ENCODE assay signal across 24 cellular contexts in the genomic region with DNA sequence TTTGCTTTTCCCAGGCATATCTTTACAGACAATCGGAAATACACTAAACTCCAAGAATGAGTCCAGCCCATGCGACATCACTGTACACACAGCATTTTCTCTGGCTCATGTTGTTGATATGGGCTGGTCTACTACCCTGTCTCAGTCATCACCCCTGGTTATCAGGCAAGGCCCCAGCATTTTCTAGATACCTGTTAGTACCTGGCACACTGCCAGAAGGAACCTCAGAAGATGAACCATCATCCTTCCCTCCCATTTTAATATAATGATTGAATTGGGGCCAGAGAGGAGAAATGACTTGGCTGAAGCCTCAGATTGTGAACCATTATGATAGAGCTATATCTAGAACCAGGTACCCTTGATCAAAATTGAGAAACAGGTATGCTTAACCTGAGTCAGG.
DNase-seq lines count a peak whose midpoint lies in the region; ATAC-seq, FAIRE-seq and TF ChIP-seq lines count a peak whose summit lies in the region.
"Had no signal": no experiment of that assay in that cellular context is flagged by ENCODE, and none has a peak within 500 bp of the region (broad histone marks: within the 10 kb centered on the region; RNA-seq: fewer than 3 reads in every experiment).

No MANE protein-coding gene starts in this region.

- H3K9me3 ChIP-seq in SK-N-SH: no peaks in the 10 kb centered on the region
- no peaks in the 10 kb centered on the region for H3K9me3 ChIP-seq in K562 (replicated peaks; ENCODE audit: control insufficient read depth, insufficient read depth, low read depth, low read length)
- H3K9me3 ChIP-seq in smooth muscle cell (replicated peaks; ENCODE audit: low read depth): no peaks in the 10 kb centered on the region
- H3K9me3 ChIP-seq: BLaER1, Caco-2, HAP-1 had no signal

- H3K27ac ChIP-seq in SK-N-SH (ENCODE audit: low read depth in 2 of 2, low read length in 1 of 2) (no peak overlapping the region), K562 (ENCODE audit: extremely low read depth, low read depth, low read length) (no peak overlapping the region), smooth muscle cell (ENCODE audit: low read depth) (peak overlapping the region; percentile 2)
- H3K27ac ChIP-seq: 22Rv1, BLaER1, C4-2B had no signal

- H3K4me2 ChIP-seq in SK-N-SH: no peak overlapping the region
- no peak overlapping the region for H3K4me2 ChIP-seq in K562 (ENCODE audit: insufficient read depth, low read length)
- H3K4me2 ChIP-seq in smooth muscle cell: no peak overlapping the region
- H3K4me2 ChIP-seq: BLaER1 had no signal

- H3K27me3 ChIP-seq in SK-N-SH (ENCODE audit: insufficient read depth) (no peaks in the 10 kb centered on the region), K562 (ENCODE audit: control insufficient read depth in 2 of 2, insufficient read depth in 2 of 2, low read length in 2 of 2) (no peaks in the 10 kb centered on the region), smooth muscle cell (ENCODE audit: low read depth) (no peaks in the 10 kb centered on the region)
- H3K27me3 ChIP-seq: BLaER1 had no signal

- no peaks in the 10 kb centered on the region for H3K4me1 Mint-ChIP-seq in activated CD4-positive, alpha-beta T cell treated with anti-CD3 and anti-CD28 coated beads, Interleukin-2, amount 10 ng/mL, durations not matched to agents 24 days and 14 days
- H3K4me1 Mint-ChIP-seq: B cell; CD4-positive, CD25-positive, alpha-beta regulatory T cell had no signal

- no TSS peak for BruUV-seq in K562 (replicated peaks; lab: Mats Ljungman, UMichigan)

- 0 out of 4 replicates have a peak, but pooled peaks cover 0 to 6% of the 10 kb centered on the region in 2 experiments for H3K4me1 ChIP-seq in SK-N-SH (ENCODE audit: control insufficient read depth in 1 of 2, insufficient read depth in 2 of 2, low read depth in 1 of 2, low read length in 1 of 2)
- no peaks in the 10 kb centered on the region for H3K4me1 ChIP-seq in K562 (replicated peaks in 1 of 2; ENCODE audit: control insufficient read depth in 2 of 2, insufficient read depth in 2 of 2, low read length in 2 of 2)
- H3K4me1 ChIP-seq in smooth muscle cell (ENCODE audit: low read depth): peaks cover 13% of the 10 kb centered on the region
- H3K4me1 ChIP-seq: BLaER1, Caco-2, HAP-1 had no signal

- TF ChIP-seq CTCF in SK-N-SH (IDR thresholded peaks at IDR 0.05) (no peak), K562 (IDR thresholded peaks at IDR 0.05 in 2 of 3, conservative IDR thresholded peaks at IDR 0.05 in 1 of 3; ENCODE audit: insufficient read depth in 2 of 3, low read depth in 1 of 3, low read length in 3 of 3) (no peak), epithelial cell of esophagus (IDR thresholded peaks at IDR 0.05; ENCODE audit: insufficient read depth, low read depth, low read length, missing control alignments) (no peak), smooth muscle cell (IDR thresholded peaks at IDR 0.05; ENCODE audit: borderline replicate concordance, insufficient read depth, poor library complexity, severe bottlenecking) (no peak)

- no peak overlapping the region for H3K4me3 ChIP-seq in SK-N-SH (ENCODE audit: low read depth in 2 of 2, low read length in 1 of 2)
- H3K4me3 ChIP-seq in K562: no peak overlapping the region
- H3K4me3 ChIP-seq in epithelial cell of esophagus (ENCODE audit: low read length): no peak overlapping the region
- H3K4me3 ChIP-seq in smooth muscle cell: no peak overlapping the region
- H3K4me3 ChIP-seq: BLaER1, HAP-1 had no signal

- H3K9me1 ChIP-seq in K562 (ENCODE audit: control insufficient read depth, insufficient read depth, low read length): no peaks in the 10 kb centered on the region

- intact Hi-C loops in K562 (cut with micrococcal nuclease): no loop called here
- intact Hi-C loops in activated CD4-positive, alpha-beta T cell treated with anti-CD3 and anti-CD28 coated beads, Interleukin-2, amount 10 ng/mL, durations not matched to agents 24 days and 14 days (cut with micrococcal nuclease): no loop called here

- no peak overlapping the region for H3K27ac Mint-ChIP-seq in activated CD4-positive, alpha-beta T cell treated with anti-CD3 and anti-CD28 coated beads, Interleukin-2, amount 10 ng/mL, durations not matched to agents 24 days and 14 days
- H3K27ac Mint-ChIP-seq: B cell; CD4-positive, CD25-positive, alpha-beta regulatory T cell; CD8-positive, alpha-beta T cell; HFFc6 had no signal

- H3K9me3 Mint-ChIP-seq in activated CD4-positive, alpha-beta T cell treated with anti-CD3 and anti-CD28 coated beads, Interleukin-2, amount 10 ng/mL, durations not matched to agents 24 days and 14 days: peaks cover 5% of the 10 kb centered on the region
- H3K9me3 Mint-ChIP-seq: HFFc6 had no signal

- H3K9me2 ChIP-seq in SK-N-SH: no peaks in the 10 kb centered on the region

- peaks cover 10% of the 10 kb centered on the region for H3F3A ChIP-seq in SK-N-SH (replicated peaks; ENCODE audit: insufficient read depth)
- peaks cover 14% of the 10 kb centered on the region for H3F3A ChIP-seq in smooth muscle cell (ENCODE audit: low read depth)

- H3K9ac ChIP-seq in SK-N-SH: no peak overlapping the region
- no peak overlapping the region for H3K9ac ChIP-seq in K562 (ENCODE audit: insufficient read depth in 1 of 2, low read depth in 2 of 2, low read length in 2 of 2)
- no peak overlapping the region for H3K9ac ChIP-seq in smooth muscle cell (ENCODE audit: low read depth)
- H3K9ac ChIP-seq: BLaER1 had no signal

- H3K36me3 Mint-ChIP-seq in activated CD4-positive, alpha-beta T cell treated with anti-CD3 and anti-CD28 coated beads, Interleukin-2, amount 10 ng/mL, durations not matched to agents 24 days and 14 days (ENCODE audit: low read depth): no peaks in the 10 kb centered on the region
- H3K36me3 Mint-ChIP-seq: CD4-positive, CD25-positive, alpha-beta regulatory T cell; CD8-positive, alpha-beta T cell had no signal

- TF ChIP-seq EP300 in SK-N-SH (IDR thresholded peaks at IDR 0.05; ENCODE audit: borderline replicate concordance in 1 of 2, low read depth in 1 of 2, low read length in 1 of 2) (no peak), K562 (IDR thresholded peaks at IDR 0.05; ENCODE audit: low read length) (no peak)

- no peaks in the 10 kb centered on the region for H3K27me3 Mint-ChIP-seq in activated CD4-positive, alpha-beta T cell treated with anti-CD3 and anti-CD28 coated beads, Interleukin-2, amount 10 ng/mL, durations not matched to agents 24 days and 14 days
- H3K27me3 Mint-ChIP-seq: B cell; CD4-positive, CD25-positive, alpha-beta regulatory T cell had no signal

- ATAC-seq in SK-N-SH treated with all-trans-retinoic acid at 6 μM for 48 hours (no peak), K562 (no peak), left lobe of liver (no peak)
- ATAC-seq: CD8-positive, alpha-beta T cell had no signal

- no peak for DNase-seq in SK-N-SH
- no peak for DNase-seq in K562 (ENCODE audit: extremely low read depth in 1 of 4, low spot score in 3 of 4)
- DNase-seq in epithelial cell of esophagus (ENCODE audit: low read depth): peak; percentile 2
- no peak for DNase-seq in smooth muscle cell (lab: John Stamatoyannopoulos, UW; ENCODE audit: unreplicated experiment)
- DNase-seq in activated CD4-positive, alpha-beta T cell treated with anti-CD3 and anti-CD28 coated beads, Interleukin-2, amount 10 ng/mL, durations not matched to agents 24 days and 14 days: no peak
- DNase-seq in activated CD8-positive, alpha-beta memory T cell treated with anti-CD3 and anti-CD28 coated beads for 24 hours: no peak
- no peak for DNase-seq in left lobe of liver (ENCODE audit: low spot score)
- DNase-seq: Caco-2; CD4-positive, CD25-positive, alpha-beta regulatory T cell; CD8-positive, alpha-beta T cell; DMS153; DND-41; GOT3; HFFc6 had no signal

- H4K20me1 ChIP-seq in SK-N-SH (ENCODE audit: insufficient read depth) (no peaks in the 10 kb centered on the region), K562 (replicated peaks; ENCODE audit: control insufficient read depth, insufficient read depth, low read length) (no peaks in the 10 kb centered on the region), smooth muscle cell (ENCODE audit: low read depth) (no peaks in the 10 kb centered on the region)
- H4K20me1 ChIP-seq: BLaER1 had no signal

- TF ChIP-seq POLR2A in K562 (conservative IDR thresholded peaks at IDR 0.05): no peak

- H3K4me3 Mint-ChIP-seq in activated CD4-positive, alpha-beta T cell treated with anti-CD3 and anti-CD28 coated beads, Interleukin-2, amount 10 ng/mL, durations not matched to agents 24 days and 14 days: no peak overlapping the region
- H3K4me3 Mint-ChIP-seq: B cell; CD4-positive, CD25-positive, alpha-beta regulatory T cell; CD8-positive, alpha-beta T cell; HFFc6 had no signal

- POLR2A ChIA-PET in SK-N-SH (lab: Yijun Ruan, JAX) (no interaction called here), K562 (lab: Yijun Ruan, JAX) (no interaction called here)

- H2AFZ ChIP-seq in SK-N-SH (ENCODE audit: low read depth) (no peak overlapping the region), K562 (ENCODE audit: low read depth, low read length) (no peak overlapping the region), smooth muscle cell (ENCODE audit: low read depth) (no peak overlapping the region)

- no peaks in the 10 kb centered on the region for H3K36me3 ChIP-seq in SK-N-SH (replicated peaks in 1 of 2; ENCODE audit: control insufficient read depth in 1 of 2, insufficient read depth in 2 of 2, low read length in 1 of 2)
- no peaks in the 10 kb centered on the region for H3K36me3 ChIP-seq in K562 (ENCODE audit: control insufficient read depth, insufficient read depth, low read length)
- no peaks in the 10 kb centered on the region for H3K36me3 ChIP-seq in smooth muscle cell (ENCODE audit: low read depth)
- H3K36me3 ChIP-seq: BLaER1, HAP-1 had no signal

- CTCF ChIA-PET in SK-N-SH (lab: Yijun Ruan, JAX): interaction anchor here (1.2 kb wide), 1 partner anchor 400 kb away, joined by 3 read pairs; no protein-coding TSS in a partner anchor
- CTCF ChIA-PET in K562 (lab: Yijun Ruan, JAX; ENCODE audit: low intra/inter-chr PET ratio): no interaction called here

- no peaks in the 10 kb centered on the region for H3K79me2 ChIP-seq in SK-N-SH (ENCODE audit: insufficient read depth)
- no peaks in the 10 kb centered on the region for H3K79me2 ChIP-seq in K562 (ENCODE audit: control insufficient read depth, insufficient read depth, low read length)
- H3K79me2 ChIP-seq in smooth muscle cell (ENCODE audit: low read depth): no peaks in the 10 kb centered on the region

- in situ Hi-C loops in K562 (cut with MboI): no loop called here

- FAIRE-seq in K562 (lab: Jason Lieb, UNC): no peak
- FAIRE-seq: A204.1, G401.6, GM12892, H54 had no signal

- TF ChIP-seq RAD21 in SK-N-SH (IDR thresholded peaks at IDR 0.05; ENCODE audit: low read length) (no peak), K562 (CRISPR knock-in tag; conservative IDR thresholded peaks at IDR 0.05 in 1 of 2, IDR thresholded peaks at IDR 0.05 in 1 of 2) (no peak)

- 91% methylated on average over 2 of the region's 2 CpGs for WGBS in SK-N-SH (ENCODE audit: low lambda C conversion rate)
- WGBS in K562 (ENCODE audit: insufficient coverage, low coverage, missing lambda C conversion rate): 0% methylated on average over 2 of the region's 2 CpGs
- 70% methylated on average over 2 of the region's 2 CpGs for WGBS in smooth muscle cell (ENCODE audit: low lambda C conversion rate)

TF ChIP-seq in SK-N-SH treated with all-trans-retinoic acid at 6 μM for 48 hours, 23 proteins besides CTCF, POLR2A, EP300 and RAD21 (continues in another document):
- TF ChIP-seq TOX (CRISPR knock-in tag; IDR thresholded peaks at IDR 0.05; ENCODE audit: borderline replicate concordance): no peak
- no peak for TF ChIP-seq OSR1 (CRISPR knock-in tag; IDR thresholded peaks at IDR 0.05)

Comparison
In these comparisons a context has a peak if more than half of its experiments do, and no peak if none do; other contexts are left out.
1. Of the 27 proteins assayed by ChIP-seq in both K562 and SK-N-SH: peak only in K562: none; only in SK-N-SH: none; in both: NFIC; in neither: 26.